ENCODE assay signal across 18 cellular contexts in the genomic region with DNA sequence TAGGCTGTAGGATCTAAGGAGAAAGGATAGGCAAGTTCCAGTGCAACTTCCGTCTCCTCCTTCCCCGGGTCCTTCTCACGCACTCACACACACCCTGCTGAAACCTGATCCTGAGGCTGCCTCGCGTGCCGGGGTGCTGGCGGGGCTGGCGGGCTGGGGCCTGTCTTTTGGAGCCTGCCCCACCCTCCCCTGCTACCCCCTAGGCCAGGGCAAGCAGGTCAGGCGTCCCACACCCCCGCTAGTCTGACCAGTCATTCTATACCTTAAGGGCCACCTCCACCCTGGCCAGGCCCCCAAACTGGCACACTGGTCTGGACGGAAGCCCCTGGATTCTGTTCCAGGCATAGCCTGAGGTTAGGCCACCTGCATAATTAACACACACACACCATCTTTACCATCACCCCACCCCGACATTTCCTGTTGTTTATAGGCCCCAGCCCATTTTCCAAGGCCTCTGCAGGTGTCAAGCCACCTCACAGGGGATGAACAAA. TPM values are rescaled to one million over a fixed set of nuclear protein-coding genes. Genes with fewer than 3 reads are reported as not detected.
DNase-seq lines count a peak whose midpoint lies in the region; ATAC-seq, FAIRE-seq and TF ChIP-seq lines count a peak whose summit lies in the region.
"Had no signal": no experiment of that assay in that cellular context is flagged by ENCODE, and none has a peak within 500 bp of the region (broad histone marks: within the 10 kb centered on the region; RNA-seq: fewer than 3 reads in every experiment).

No MANE protein-coding gene starts in this region.

- peaks cover 0 to 45% (median 7%) of the 10 kb centered on the region in 11 experiments; a peak in 9 of 22 replicates for H3K36me3 ChIP-seq in BLaER1 treated with 17β-estradiol and CSF1 and Interleukin-3, amounts not matched to agents 10 nM and 100 nM
- H3K36me3 ChIP-seq: ovary had no signal

- peak; percentile 80 for ATAC-seq in WTC11
- ATAC-seq in stimulated activated naive CD8-positive, alpha-beta T cell treated with anti-CD3 and anti-CD28 coated beads, Interleukin-15, Interleukin-2, amounts not matched to agents 100 U/mL and 50 U/mL, for 24 hours, result no peak

- peak; percentile 63 for DNase-seq in LoVo (ENCODE audit: low spot score)
- DNase-seq in WTC11 (ENCODE audit: low spot score), result peak; percentile 75
- DNase-seq in islet precursor cell, result peak; percentile 77
- DNase-seq in activated gamma-delta T cell treated with Interleukin-2 at 50 U/mL for 16 hours, result no peak
- no peak for DNase-seq in stimulated activated naive CD8-positive, alpha-beta T cell treated with anti-CD3 and anti-CD28 coated beads, Interleukin-15, Interleukin-2, amounts not matched to agents 100 U/mL and 50 U/mL, for 24 hours
- no peak for DNase-seq in DMS 273 (lab: John Stamatoyannopoulos, UW; ENCODE audit: unreplicated experiment)
- DNase-seq in GM12892 (ENCODE audit: insufficient read length), result no peak
- DNase-seq: ACHN, activated B cell treated with CpG ODN at 0.5 μM for 24 hours, COR-L47, erythroblast, hypothalamus, OCI-M1, ovary had no signal

- H3K4me1 Mint-ChIP-seq in WTC11, result peaks cover 30% of the 10 kb centered on the region
- H3K4me1 Mint-ChIP-seq: activated B cell treated with CpG ODN at 0.5 μM for 24 hours; central memory CD8-positive, alpha-beta T cell; memory B cell had no signal

- POLR2A ChIA-PET in WTC11 (lab: Charles Lee), result no interaction called here

- H3K36me3 Mint-ChIP-seq in WTC11, result no peaks in the 10 kb centered on the region; the same call in 1 of the 2 replicates

- peak overlapping the region; percentile 94 for H3K27ac Mint-ChIP-seq in WTC11
- H3K27ac Mint-ChIP-seq: activated B cell treated with CpG ODN at 0.5 μM for 24 hours; activated naive CD8-positive, alpha-beta T cell; memory B cell had no signal

- no peak for TF ChIP-seq CTCF in WTC11 (IDR thresholded peaks at IDR 0.05)

- H3K27ac ChIP-seq in BLaER1 treated with 17β-estradiol and CSF1 and Interleukin-3, amounts not matched to agents 10 nM and 100 nM, result peak overlapping the region in 2 of 11 experiments; percentile 7 to 29; a peak in 1 of 22 replicates
- H3K27ac ChIP-seq: ovary had no signal

- H3K9ac ChIP-seq in BLaER1 treated with 17β-estradiol and CSF1 and Interleukin-3, amounts not matched to agents 10 nM and 100 nM, result no peak overlapping the region

- peak overlapping the region in 8 of 11 experiments; percentile 33 to 69 (median 55); a peak in 15 of 22 replicates for H3K4me2 ChIP-seq in BLaER1 treated with 17β-estradiol and CSF1 and Interleukin-3, amounts not matched to agents 10 nM and 100 nM

- H3K9me3 ChIP-seq in BLaER1 treated with 17β-estradiol and CSF1 and Interleukin-3, amounts not matched to agents 10 nM and 100 nM (replicated peaks in 1 of 11), result no peaks in the 10 kb centered on the region
- H3K9me3 ChIP-seq: ovary had no signal

- H3K9me3 Mint-ChIP-seq in WTC11, result no peaks in the 10 kb centered on the region
- H3K9me3 Mint-ChIP-seq: activated B cell treated with CpG ODN at 0.5 μM for 24 hours; central memory CD8-positive, alpha-beta T cell; memory B cell had no signal

- FAIRE-seq in GM12892 (lab: Jason Lieb, UNC), result no peak

- H3K27me3 Mint-ChIP-seq in WTC11 (ENCODE audit: low read depth), result no peaks in the 10 kb centered on the region
- H3K27me3 Mint-ChIP-seq: activated B cell treated with CpG ODN at 0.5 μM for 24 hours; activated naive CD8-positive, alpha-beta T cell; central memory CD8-positive, alpha-beta T cell; memory B cell had no signal

- no peaks in the 10 kb centered on the region for H4K20me1 ChIP-seq in BLaER1 treated with 17β-estradiol and CSF1 and Interleukin-3, amounts not matched to agents 10 nM and 100 nM

- no peak for TF ChIP-seq POLR2A in GM12892 (IDR thresholded peaks at IDR 0.05; ENCODE audit: low read depth, low read length)

- no peaks in the 10 kb centered on the region for H3K27me3 ChIP-seq in BLaER1 treated with 17β-estradiol and CSF1 and Interleukin-3, amounts not matched to agents 10 nM and 100 nM
- H3K27me3 ChIP-seq: ovary had no signal

- CTCF ChIA-PET in WTC11 (lab: Charles Lee), result interaction anchor here (1.0 to 2.7 kb wide), 4 partner anchors 45 to 122 kb away, joined by 3 to 15 read pairs (median 6); no protein-coding TSS in a partner anchor

- no peak overlapping the region for H3K4me3 Mint-ChIP-seq in WTC11
- H3K4me3 Mint-ChIP-seq: activated B cell treated with CpG ODN at 0.5 μM for 24 hours; activated naive CD8-positive, alpha-beta T cell; central memory CD8-positive, alpha-beta T cell; memory B cell had no signal

- no peak overlapping the region for H3K4me3 ChIP-seq in BLaER1 treated with 17β-estradiol and CSF1 and Interleukin-3, amounts not matched to agents 10 nM and 100 nM
- H3K4me3 ChIP-seq: ovary had no signal

- H3K4me1 ChIP-seq in BLaER1 treated with 17β-estradiol and CSF1 and Interleukin-3, amounts not matched to agents 10 nM and 100 nM, result peaks cover 12 to 53% (median 39%) of the 10 kb centered on the region in 10 experiments

TF ChIP-seq in WTC11, 78 proteins besides CTCF, POLR2A, EP300 and RAD21:
- TF ChIP-seq, protein P1, sequence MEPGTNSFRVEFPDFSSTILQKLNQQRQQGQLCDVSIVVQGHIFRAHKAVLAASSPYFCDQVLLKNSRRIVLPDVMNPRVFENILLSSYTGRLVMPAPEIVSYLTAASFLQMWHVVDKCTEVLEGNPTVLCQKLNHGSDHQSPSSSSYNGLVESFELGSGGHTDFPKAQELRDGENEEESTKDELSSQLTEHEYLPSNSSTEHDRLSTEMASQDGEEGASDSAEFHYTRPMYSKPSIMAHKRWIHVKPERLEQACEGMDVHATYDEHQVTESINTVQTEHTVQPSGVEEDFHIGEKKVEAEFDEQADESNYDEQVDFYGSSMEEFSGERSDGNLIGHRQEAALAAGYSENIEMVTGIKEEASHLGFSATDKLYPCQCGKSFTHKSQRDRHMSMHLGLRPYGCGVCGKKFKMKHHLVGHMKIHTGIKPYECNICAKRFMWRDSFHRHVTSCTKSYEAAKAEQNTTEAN (CRISPR knock-in tag; IDR thresholded peaks at IDR 0.05), result 0 out of 2 replicates have a peak, but pooled peaks have one; percentile 49
- TF ChIP-seq, protein P2, sequence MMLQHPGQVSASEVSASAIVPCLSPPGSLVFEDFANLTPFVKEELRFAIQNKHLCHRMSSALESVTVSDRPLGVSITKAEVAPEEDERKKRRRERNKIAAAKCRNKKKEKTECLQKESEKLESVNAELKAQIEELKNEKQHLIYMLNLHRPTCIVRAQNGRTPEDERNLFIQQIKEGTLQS (CRISPR knock-in tag; conservative IDR thresholded peaks at IDR 0.05), result no peak
TF ChIP-seq in WTC11: peak in this region for 1.

RNA-seq across cellular contexts. Expression of gene ARTN, which starts 48.2 kb away (rescaled TPM):
- 23.5 to 28.5 TPM (median 23.6 TPM) in 3 replicates for total RNA-seq in WTC11 (2021)
- polyA plus RNA-seq in GM12892 (2012; ENCODE audit: missing spikeins), result 0.36 TPM

Comparison
In these comparisons a context has a peak if more than half of its experiments do, and no peak if none do; other contexts are left out.
1. DNase-seq: peak in LoVo (single experiment), WTC11 (single experiment) and islet precursor cell (single experiment); none in activated gamma-delta T cell treated with Interleukin-2 at 50 U/mL for 16 hours (single experiment), stimulated activated naive CD8-positive, alpha-beta T cell treated with anti-CD3 and anti-CD28 coated beads, Interleukin-15, Interleukin-2, amounts not matched to agents 100 U/mL and 50 U/mL, for 24 hours (single experiment), DMS 273 (single experiment) and GM12892 (single experiment).